In genomic region chr5:1110930-1111726, GRCh38 we compare ENCODE assay signal across 8 cellular contexts. TPM values are rescaled to one million over a fixed set of nuclear protein-coding genes. Genes with fewer than 3 reads are reported as not detected.
A peak's percentile ranks its signal among the peaks of the same experiment; 100 is the strongest.
DNase-seq lines count a peak whose midpoint lies in the region; ATAC-seq, FAIRE-seq and TF ChIP-seq lines count a peak whose summit lies in the region.

No MANE protein-coding gene starts in this region.

- no peaks in the 10 kb centered on the region; a peak in 1 of 22 replicates for H3K36me3 ChIP-seq in BLaER1 treated with 17β-estradiol and CSF1 and Interleukin-3, amounts not matched to agents 10 nM and 100 nM
- H3K36me3 ChIP-seq in IMR-90 (ENCODE audit: control insufficient read depth, insufficient read depth, low read length), result no peaks in the 10 kb centered on the region

- H2AK9ac ChIP-seq in IMR-90 (replicated peaks; ENCODE audit: low read depth, low read length, poor library complexity), result peak overlapping the region; percentile 88

- peak overlapping the region; percentile 26 to 84; a peak in 3 of 4 replicates for H4K8ac ChIP-seq in IMR-90 (ENCODE audit: low read depth in 2 of 2, low read length in 2 of 2)

- CTCF ChIA-PET in IMR-90 (lab: Yijun Ruan, JAX), result no interaction called here

- no peaks in the 10 kb centered on the region for H3K36me3 Mint-ChIP-seq in activated naive CD4-positive, alpha-beta T cell treated with anti-CD3 and anti-CD28 coated beads, Interleukin-2, amount 50 U/mL, for 24 hours

- intact Hi-C loops in IMR-90 (cut with micrococcal nuclease) (loop anchor here (10.0 kb wide), 1 partner anchor 106 kb away; the partner anchor contains the start of gene NKD2), left cardiac atrium (cut with DNase I) (no loop called here)

- peak overlapping the region; percentile 30; the same call in 1 of the 2 replicates for H3K56ac ChIP-seq in IMR-90 (ENCODE audit: extremely low read depth, insufficient read depth, low read length)

- H3K79me1 ChIP-seq in IMR-90 (ENCODE audit: low read depth in 1 of 2, low read length in 2 of 2), result 0 out of 4 replicates have a peak, but pooled peaks cover 0 to 3% of the 10 kb centered on the region in 2 experiments

- H3K4me3 Mint-ChIP-seq in activated naive CD4-positive, alpha-beta T cell treated with anti-CD3 and anti-CD28 coated beads, Interleukin-2, amount 50 U/mL, for 24 hours, result peak overlapping the region; percentile 88

- H3K27me3 Mint-ChIP-seq in activated naive CD4-positive, alpha-beta T cell treated with anti-CD3 and anti-CD28 coated beads, Interleukin-2, amount 50 U/mL, for 24 hours, result no peaks in the 10 kb centered on the region

- peak overlapping the region; percentile 79; the same call in 1 of the 2 replicates for H3K14ac ChIP-seq in IMR-90 (replicated peaks; ENCODE audit: low read depth, low read length)

- TF ChIP-seq CTCF in IMR-90 (conservative IDR thresholded peaks at IDR 0.05; ENCODE audit: low read depth, low read length) (no peak), retinal pigment epithelial cell (conservative IDR thresholded peaks at IDR 0.05; ENCODE audit: low read depth, low read length) (no peak)

- H4K20me1 ChIP-seq in BLaER1 treated with 17β-estradiol and CSF1 and Interleukin-3, amounts not matched to agents 10 nM and 100 nM, result peaks cover 0 to 83% (median 56%) of the 10 kb centered on the region in 11 experiments; a peak in 20 of 22 replicates
- H4K20me1 ChIP-seq in IMR-90 (ENCODE audit: insufficient read depth, low read length), result no peaks in the 10 kb centered on the region; the same call in 1 of the 2 replicates

- peak overlapping the region; percentile 90 for H2AFZ ChIP-seq in IMR-90 (replicated peaks; ENCODE audit: low read length, poor library complexity)

- POLR2A ChIA-PET in IMR-90 (lab: Charles Lee; ENCODE audit: unreplicated experiment), result no interaction called here

- peak overlapping the region; percentile 66 to 89 (median 81) for H3K9ac ChIP-seq in BLaER1 treated with 17β-estradiol and CSF1 and Interleukin-3, amounts not matched to agents 10 nM and 100 nM
- peak overlapping the region; percentile 53 for H3K9ac ChIP-seq in IMR-90 (ENCODE audit: low read depth, low read length)

- H3K4me2 ChIP-seq in BLaER1 treated with 17β-estradiol and CSF1 and Interleukin-3, amounts not matched to agents 10 nM and 100 nM, result peak overlapping the region; percentile 90 to 99 (median 98)
- H3K4me2 ChIP-seq in IMR-90 (ENCODE audit: low read depth, low read length), result peak overlapping the region; percentile 81

- H3K23ac ChIP-seq in IMR-90 (ENCODE audit: low read depth, low read length), result peak overlapping the region; percentile 76; the same call in 1 of the 2 replicates

- FAIRE-seq in RCC 7860 (lab: Jason Lieb, UNC), result no peak

- H2BK15ac ChIP-seq in IMR-90 (ENCODE audit: low read depth, low read length), result no peak overlapping the region

- H3K27ac Mint-ChIP-seq in activated naive CD4-positive, alpha-beta T cell treated with anti-CD3 and anti-CD28 coated beads, Interleukin-2, amount 50 U/mL, for 24 hours, result peak overlapping the region; percentile 94

- no peaks in the 10 kb centered on the region for H3K9me1 ChIP-seq in IMR-90 (ENCODE audit: insufficient read depth, low read length)

- H3K4me1 ChIP-seq in BLaER1 treated with 17β-estradiol and CSF1 and Interleukin-3, amounts not matched to agents 10 nM and 100 nM, result peaks cover 48 to 96% (median 95%) of the 10 kb centered on the region in 10 experiments
- H3K4me1 ChIP-seq in IMR-90 (ENCODE audit: control insufficient read depth, insufficient read depth, low read length), result peaks cover 4% of the 10 kb centered on the region; the same call in 1 of the 2 replicates

- in situ Hi-C loops in IMR-90 (cut with MboI; ENCODE audit: low sequenced_read_pairs), result no loop called here

- H3K9me3 Mint-ChIP-seq in activated naive CD4-positive, alpha-beta T cell treated with anti-CD3 and anti-CD28 coated beads, Interleukin-2, amount 50 U/mL, for 24 hours, result no peaks in the 10 kb centered on the region

- H3K4me1 Mint-ChIP-seq in activated naive CD4-positive, alpha-beta T cell treated with anti-CD3 and anti-CD28 coated beads, Interleukin-2, amount 50 U/mL, for 24 hours, result peaks cover 42% of the 10 kb centered on the region

- H3K4ac ChIP-seq in IMR-90 (ENCODE audit: low read depth, low read length), result peak overlapping the region; percentile 72

- H2BK20ac ChIP-seq in IMR-90 (ENCODE audit: low read depth, low read length), result no peak overlapping the region

- WGBS in IMR-90 (ENCODE audit: extremely low coverage in 2 of 2, insufficient read length in 1 of 2), 2 experiments, result 12% methylated on average over 7 of the region's 54 CpGs; no CpG with 5 or more reads in 1 of the 2 experiments

- no peak for TF ChIP-seq RAD21 in IMR-90 (IDR thresholded peaks at IDR 0.05; ENCODE audit: low read length)

- no peaks in the 10 kb centered on the region for H3K9me3 ChIP-seq in BLaER1 treated with 17β-estradiol and CSF1 and Interleukin-3, amounts not matched to agents 10 nM and 100 nM (replicated peaks in 1 of 11)
- no peaks in the 10 kb centered on the region for H3K9me3 ChIP-seq in IMR-90 (ENCODE audit: control insufficient read depth, insufficient read depth, low read length)

- peak; percentile 3; the same call in 1 of the 2 replicates for TF ChIP-seq POLR2A in IMR-90 (IDR thresholded peaks at IDR 0.05; ENCODE audit: low read depth, low read length)

- peak overlapping the region; percentile 57 to 70 (median 65) for H3K27ac ChIP-seq in BLaER1 treated with 17β-estradiol and CSF1 and Interleukin-3, amounts not matched to agents 10 nM and 100 nM
- peak overlapping the region; percentile 2 for H3K27ac ChIP-seq in IMR-90 (ENCODE audit: insufficient read depth, low read length)

- peaks cover 80 to 98% (median 92%) of the 10 kb centered on the region in 11 experiments for H3K27me3 ChIP-seq in BLaER1 treated with 17β-estradiol and CSF1 and Interleukin-3, amounts not matched to agents 10 nM and 100 nM
- H3K27me3 ChIP-seq in IMR-90 (ENCODE audit: control insufficient read depth, insufficient read depth, low read length), result peaks cover 15% of the 10 kb centered on the region

- no peak for DNase-seq in IMR-90
- peak; percentile 71 for DNase-seq in left cardiac atrium
- no peak for DNase-seq in retinal pigment epithelial cell (ENCODE audit: low read depth)
- DNase-seq in RCC 7860 (ENCODE audit: low spot score), result no peak

- dilution Hi-C loops in IMR-90 (cut with HindIII; ENCODE audit: low sequenced_read_pairs, unreplicated experiment), result no loop called here

- no peak overlapping the region; the same call in 1 of the 2 replicates for H2AK5ac ChIP-seq in IMR-90 (ENCODE audit: low read depth, low read length)

- no peak overlapping the region for H2BK120ac ChIP-seq in IMR-90 (ENCODE audit: low read depth, low read length)

- peak overlapping the region; percentile 64 to 79 (median 72) for H3K4me3 ChIP-seq in BLaER1 treated with 17β-estradiol and CSF1 and Interleukin-3, amounts not matched to agents 10 nM and 100 nM
- H3K4me3 ChIP-seq in IMR-90 (ENCODE audit: insufficient read depth, low read depth, low read length), result peak overlapping the region; percentile 81
- peak overlapping the region; percentile 65 for H3K4me3 ChIP-seq in retinal pigment epithelial cell (ENCODE audit: low read length)

- peak overlapping the region; percentile 68 for H4K91ac ChIP-seq in IMR-90 (ENCODE audit: insufficient read depth, low read depth, low read length)

- BruUV-seq in IMR-90 (replicated peaks; lab: Mats Ljungman, UMichigan), result no TSS peak

- ATAC-seq in GM19438 (IDR thresholded peaks at IDR 0.05; ENCODE audit: low read depth, unreplicated experiment) (peak; percentile 33), IMR-90 (ENCODE audit: low read depth) (peak; percentile 76), left cardiac atrium (peak; percentile 61 to 64), HG02970 (IDR thresholded peaks at IDR 0.05; ENCODE audit: low FRiP score, unreplicated experiment) (no peak)

- H4K5ac ChIP-seq in IMR-90 (ENCODE audit: low read depth, low read length), result no peak overlapping the region; the same call in 1 of the 2 replicates

- no peak overlapping the region for H2BK5ac ChIP-seq in IMR-90 (ENCODE audit: low read depth, low read length, poor library complexity, severe bottlenecking)

- peak overlapping the region; percentile 7; the same call in 1 of the 2 replicates for H3K18ac ChIP-seq in IMR-90 (ENCODE audit: low read depth, low read length)

TF ChIP-seq in IMR-90, 13 proteins besides CTCF, POLR2A, EP300 and RAD21:
- TF ChIP-seq CHD1 (IDR thresholded peaks at IDR 0.05; ENCODE audit: low read depth, low read length) (no peak), MAZ (IDR thresholded peaks at IDR 0.05; ENCODE audit: borderline replicate concordance, low read depth, low read length) (peak; percentile 62; the same call in 1 of the 2 replicates)

RNA-seq across cellular contexts. Expression of gene SLC12A7, which starts 0.7 kb away (rescaled TPM):
- 3.0 and 3.3 TPM in 2 replicates for total RNA-seq in IMR-90 (2012; rRNA removed)
- polyA plus RNA-seq in IMR-90 (2012; rRNA removed), result 6.1 and 7.5 TPM in 2 replicates
- polyA plus RNA-seq in IMR-90 (2012; cell fraction: cytosol; rRNA removed), result 3.3 and 6.6 TPM in 2 replicates
- 22.0 and 39.5 TPM in 2 replicates for polyA plus RNA-seq in IMR-90 (2012; cell fraction: nucleus; rRNA removed; ENCODE audit: low replicate concordance)
- total RNA-seq in left cardiac atrium, result 10 to 100 TPM; 53.7 to 54.1 TPM

Comparison
In these comparisons a context has a peak if more than half of its experiments do, and no peak if none do; other contexts are left out.
1. RNA of gene SLC12A7, which starts 0.7 kb away (total RNA-seq): 53.7 to 54.1 TPM in left cardiac atrium; 3.0 to 3.3 TPM in IMR-90; every median in the first group is over 10 times any median in the second.
2. Peak in every context shown above with its lines, with median percentiles within 50 percentile points of each other: H3K4me3 ChIP-seq.